21 cellular contexts compared by ENCODE assay signal in the genomic region with DNA sequence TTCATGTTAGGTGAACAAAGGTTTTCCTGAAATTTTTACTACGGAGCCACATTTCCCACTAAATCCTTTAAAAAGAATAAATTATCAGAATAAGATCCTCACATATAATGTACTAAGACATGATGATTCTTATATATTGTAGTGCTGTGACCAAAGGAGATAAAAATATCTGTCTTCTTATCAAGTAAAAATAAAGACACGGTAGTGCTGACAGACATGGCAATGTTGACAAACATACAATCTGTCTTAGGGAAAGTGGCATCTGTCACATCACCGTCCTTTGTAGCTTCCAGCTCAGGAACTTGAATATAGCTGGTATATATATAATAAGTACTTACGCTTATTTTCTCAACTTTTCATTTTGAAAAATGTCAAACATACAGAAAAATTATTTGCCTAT.
DNase-seq lines count a peak whose midpoint lies in the region; ATAC-seq and TF ChIP-seq lines count a peak whose summit lies in the region.
"Had no signal": no experiment of that assay in that cellular context is flagged by ENCODE, and none has a peak within 500 bp of the region (broad histone marks: within the 10 kb centered on the region; RNA-seq: fewer than 3 reads in every experiment).

No MANE protein-coding gene starts in this region.

- H3K79me2 ChIP-seq in GM23338 (replicated peaks; ENCODE audit: insufficient read depth) (peaks cover 20% of the 10 kb centered on the region), parathyroid adenoma (peaks cover 9% of the 10 kb centered on the region)

- H3F3A ChIP-seq in GM23338 (replicated peaks; ENCODE audit: low read depth): no peaks in the 10 kb centered on the region

- peaks cover 0 to 1% of the 10 kb centered on the region in 2 donors for H3K27me3 Mint-ChIP-seq in CD8-positive, alpha-beta memory T cell
- H3K27me3 Mint-ChIP-seq in GM23338 (ENCODE audit: insufficient read depth, low read depth, poor library complexity): peaks cover 6% of the 10 kb centered on the region
- H3K27me3 Mint-ChIP-seq in glutamatergic neuron (ENCODE audit: unreplicated experiment): peaks cover 4% of the 10 kb centered on the region
- no peaks in the 10 kb centered on the region for H3K27me3 Mint-ChIP-seq in activated CD4-positive, alpha-beta memory T cell treated with anti-CD3 and anti-CD28 coated beads for 36 hours
- H3K27me3 Mint-ChIP-seq: B cell had no signal

- H3K27ac ChIP-seq in CD8-positive, alpha-beta memory T cell (ENCODE audit: low read depth, low read length): peak overlapping the region; percentile 61
- H3K27ac ChIP-seq in GM23338 (ENCODE audit: low read depth): no peak overlapping the region
- peak overlapping the region; percentile 46 for H3K27ac ChIP-seq in parathyroid adenoma
- H3K27ac ChIP-seq: C4-2B, Peyer's patch, SK-N-MC had no signal

- TF ChIP-seq CTCF in GM23338 (conservative IDR thresholded peaks at IDR 0.05; ENCODE audit: low read depth in 2 of 2) (no peak), glutamatergic neuron (IDR thresholded peaks at IDR 0.05; ENCODE audit: partially characterized antibody, unreplicated experiment) (no peak), parathyroid adenoma (IDR thresholded peaks at IDR 0.05) (no peak)

- POLR2A ChIA-PET in CD8-positive, alpha-beta memory T cell (lab: Charles Lee): no interaction called here
- POLR2A ChIA-PET in HEK293T (lab: Yijun Ruan, JAX): interaction anchor here (1.3 to 1.4 kb wide), 2 partner anchors 13 to 19 kb away, joined by 3 to 4 read pairs; no protein-coding TSS in a partner anchor
- POLR2A ChIA-PET in activated CD4-positive, alpha-beta memory T cell treated with anti-CD3 and anti-CD28 coated beads for 36 hours (lab: Charles Lee): no interaction called here

- H2AFZ ChIP-seq in GM23338 (no peak overlapping the region), parathyroid adenoma (no peak overlapping the region)

- no peak overlapping the region for H3K4me3 ChIP-seq in CD8-positive, alpha-beta memory T cell (ENCODE audit: low read length)
- H3K4me3 ChIP-seq in GM23338 (no peak overlapping the region), parathyroid adenoma (ENCODE audit: low read depth, low read length) (no peak overlapping the region)
- H3K4me3 ChIP-seq: Peyer's patch, SK-N-MC had no signal

- H3K4me2 ChIP-seq in GM23338 (no peak overlapping the region), parathyroid adenoma (ENCODE audit: low read length) (peak overlapping the region; percentile 13)

- H4K20me1 ChIP-seq in GM23338 (replicated peaks; ENCODE audit: insufficient read depth): peaks cover 12% of the 10 kb centered on the region

- no peak overlapping the region for H3K27ac Mint-ChIP-seq in CD8-positive, alpha-beta memory T cell
- H3K27ac Mint-ChIP-seq in GM23338 (0 out of 2 replicates have a peak overlapping the region, but pooled peaks have one; percentile 72), glutamatergic neuron (ENCODE audit: unreplicated experiment) (peak overlapping the region; percentile 55)
- H3K27ac Mint-ChIP-seq in activated CD4-positive, alpha-beta memory T cell treated with anti-CD3 and anti-CD28 coated beads for 36 hours: no peak overlapping the region
- H3K27ac Mint-ChIP-seq: B cell; CD8-positive, alpha-beta T cell had no signal

- ATAC-seq in GM23338 (no peak), HG02610 (IDR thresholded peaks at IDR 0.05; ENCODE audit: unreplicated experiment) (no peak), GM21515 (IDR thresholded peaks at IDR 0.05; ENCODE audit: unreplicated experiment) (no peak)
- ATAC-seq: CD8-positive, alpha-beta T cell had no signal

- no peak for DNase-seq in CD8-positive, alpha-beta memory T cell
- DNase-seq in GM23338 (ENCODE audit: low spot score) (no peak), glutamatergic neuron (no peak), HEK293T (ENCODE audit: extremely low spot score) (no peak)
- DNase-seq in activated CD4-positive, alpha-beta memory T cell treated with anti-CD3 and anti-CD28 coated beads for 36 hours: no peak
- DNase-seq: CD8-positive, alpha-beta T cell; DMS153; DND-41; KG1; MM.1S; NCI-H226; NCI-H510A; NCI-H69; Peyer's patch; SIG-M5 had no signal

- H3K4me1 ChIP-seq in CD8-positive, alpha-beta memory T cell (ENCODE audit: insufficient read depth, low read length): no peaks in the 10 kb centered on the region
- no peaks in the 10 kb centered on the region for H3K4me1 ChIP-seq in GM23338 (ENCODE audit: insufficient read depth)
- H3K4me1 ChIP-seq in parathyroid adenoma: peaks cover 5% of the 10 kb centered on the region
- H3K4me1 ChIP-seq: Peyer's patch had no signal

- H3K36me3 Mint-ChIP-seq in CD8-positive, alpha-beta memory T cell: peaks cover 5 to 15% (median 6%) of the 10 kb centered on the region in 3 donors
- H3K36me3 Mint-ChIP-seq in GM23338 (ENCODE audit: low read depth) (peaks cover 13% of the 10 kb centered on the region; the same call in 2 of the 3 replicates), glutamatergic neuron (ENCODE audit: unreplicated experiment) (no peaks in the 10 kb centered on the region)
- H3K36me3 Mint-ChIP-seq in activated CD4-positive, alpha-beta memory T cell treated with anti-CD3 and anti-CD28 coated beads for 36 hours: peaks cover 2% of the 10 kb centered on the region

- CTCF ChIA-PET in CD8-positive, alpha-beta memory T cell (lab: Charles Lee): interaction anchor here (1.7 kb wide), 1 partner anchor 13 kb away, joined by 6 read pairs; no protein-coding TSS in a partner anchor
- CTCF ChIA-PET in HEK293T (lab: Yijun Ruan, JAX): no interaction called here
- CTCF ChIA-PET in activated CD4-positive, alpha-beta memory T cell treated with anti-CD3 and anti-CD28 coated beads for 36 hours (lab: Charles Lee): no interaction called here

- H3K36me3 ChIP-seq in CD8-positive, alpha-beta memory T cell (ENCODE audit: insufficient read depth, low read length): no peaks in the 10 kb centered on the region
- H3K36me3 ChIP-seq in GM23338 (ENCODE audit: insufficient read depth) (no peaks in the 10 kb centered on the region), parathyroid adenoma (ENCODE audit: control insufficient read depth, insufficient read depth, low read length) (no peaks in the 10 kb centered on the region)
- H3K36me3 ChIP-seq: Peyer's patch had no signal

- intact Hi-C loops in activated CD4-positive, alpha-beta memory T cell treated with anti-CD3 and anti-CD28 coated beads for 36 hours (cut with micrococcal nuclease): loop anchor here (10.0 kb wide), 1 partner anchor 69 kb away; a partner anchor contains a TSS

- H3K27me3 ChIP-seq in CD8-positive, alpha-beta memory T cell (ENCODE audit: insufficient read depth, low read length, poor library complexity, severe bottlenecking): no peaks in the 10 kb centered on the region
- H3K27me3 ChIP-seq in GM23338 (ENCODE audit: insufficient read depth) (no peaks in the 10 kb centered on the region), parathyroid adenoma (ENCODE audit: control insufficient read depth, insufficient read depth, low read length) (no peaks in the 10 kb centered on the region)
- H3K27me3 ChIP-seq: Peyer's patch had no signal

- H3K9me3 Mint-ChIP-seq in CD8-positive, alpha-beta memory T cell: no peaks in the 10 kb centered on the region
- H3K9me3 Mint-ChIP-seq in GM23338 (no peaks in the 10 kb centered on the region), glutamatergic neuron (ENCODE audit: unreplicated experiment) (no peaks in the 10 kb centered on the region)
- no peaks in the 10 kb centered on the region for H3K9me3 Mint-ChIP-seq in activated CD4-positive, alpha-beta memory T cell treated with anti-CD3 and anti-CD28 coated beads for 36 hours
- H3K9me3 Mint-ChIP-seq: CD8-positive, alpha-beta T cell had no signal

- no peak overlapping the region for H3K9ac ChIP-seq in parathyroid adenoma

- no peaks in the 10 kb centered on the region for H3K9me3 ChIP-seq in CD8-positive, alpha-beta memory T cell (ENCODE audit: low read length)
- no peaks in the 10 kb centered on the region for H3K9me3 ChIP-seq in parathyroid adenoma (ENCODE audit: control insufficient read depth, low read length)
- H3K9me3 ChIP-seq: Peyer's patch had no signal

- H3K4me3 Mint-ChIP-seq in CD8-positive, alpha-beta memory T cell: no peak overlapping the region
- H3K4me3 Mint-ChIP-seq in GM23338: no peak overlapping the region
- H3K4me3 Mint-ChIP-seq in glutamatergic neuron (ENCODE audit: unreplicated experiment): no peak overlapping the region
- no peak overlapping the region for H3K4me3 Mint-ChIP-seq in activated CD4-positive, alpha-beta memory T cell treated with anti-CD3 and anti-CD28 coated beads for 36 hours
- H3K4me3 Mint-ChIP-seq: B cell; CD8-positive, alpha-beta T cell had no signal

- H3K9me2 ChIP-seq in GM23338 (ENCODE audit: insufficient read depth): peaks cover 3% of the 10 kb centered on the region; the same call in 1 of the 2 replicates

- H3K4me1 Mint-ChIP-seq in CD8-positive, alpha-beta memory T cell: peaks cover 1 to 16% (median 6%) of the 10 kb centered on the region in 3 donors
- H3K4me1 Mint-ChIP-seq in GM23338 (peaks cover 7% of the 10 kb centered on the region; the same call in 2 of the 3 replicates), glutamatergic neuron (ENCODE audit: low read depth, unreplicated experiment) (peaks cover 2% of the 10 kb centered on the region)
- H3K4me1 Mint-ChIP-seq in activated CD4-positive, alpha-beta memory T cell treated with anti-CD3 and anti-CD28 coated beads for 36 hours (ENCODE audit: low read depth): peaks cover 11% of the 10 kb centered on the region

TF ChIP-seq in HEK293T, 16 proteins besides CTCF, POLR2A, EP300 and RAD21 (continues in another document):
- TF ChIP-seq SUZ12 (IDR thresholded peaks at IDR 0.05) (no peak), FOXA1 (IDR thresholded peaks at IDR 0.05) (no peak), HDGF (IDR thresholded peaks at IDR 0.05; ENCODE audit: borderline replicate concordance) (no peak), FOXK2 (IDR thresholded peaks at IDR 0.05) (no peak), LEF1 (IDR thresholded peaks at IDR 0.05; ENCODE audit: borderline replicate concordance) (no peak), FOXM1 (IDR thresholded peaks at IDR 0.05; ENCODE audit: borderline replicate concordance) (no peak), ARNT (IDR thresholded peaks at IDR 0.05) (no peak), BHLHE40 (IDR thresholded peaks at IDR 0.05; ENCODE audit: borderline replicate concordance) (no peak), NFRKB (IDR thresholded peaks at IDR 0.05) (no peak), CTBP1 (IDR thresholded peaks at IDR 0.05; ENCODE audit: borderline replicate concordance) (no peak), SP1 (IDR thresholded peaks at IDR 0.05) (no peak), ELF4 (IDR thresholded peaks at IDR 0.05) (no peak), TARDBP (IDR thresholded peaks at IDR 0.05) (no peak), ZNF384 (IDR thresholded peaks at IDR 0.05) (no peak), L3MBTL2 (conservative IDR thresholded peaks at IDR 0.05) (no peak)

Comparison
In these comparisons a context has a peak if more than half of its experiments do, and no peak if none do; other contexts are left out.
1. H3K27ac Mint-ChIP-seq: peak in GM23338 (single experiment) and glutamatergic neuron (single experiment); none in CD8-positive, alpha-beta memory T cell (0 of 8) and activated CD4-positive, alpha-beta memory T cell treated with anti-CD3 and anti-CD28 coated beads for 36 hours (single experiment).